8 cellular contexts compared by ENCODE assay signal in genomic region chr12:71664411-71665108, GRCh38. TPM values are rescaled to one million over a fixed set of nuclear protein-coding genes. Genes with fewer than 3 reads are reported as not detected.
DNase-seq lines count a peak whose midpoint lies in the region; ATAC-seq and TF ChIP-seq lines count a peak whose summit lies in the region.

No MANE protein-coding gene starts in this region.

- intact Hi-C loops in left colon (cut with DNase I, micrococcal nuclease), result no loop called here
- intact Hi-C loops in posterior cingulate gyrus (cut with DNase I), result loop anchor here (1.0 to 5.0 kb wide), 2 partner anchors 20 to 83 kb away; no protein-coding TSS in a partner anchor

- ATAC-seq in GM19035 (IDR thresholded peaks at IDR 0.05; ENCODE audit: unreplicated experiment) (peak; percentile 10), left colon (peak; percentile 32), thoracic aorta (ENCODE audit: insufficient number of reproducible peaks, low FRiP score, low read depth) (peak; percentile 1)

- peak overlapping the region; percentile 93 to 96 for H3K27ac ChIP-seq in thoracic aorta

- in situ Hi-C loops in astrocyte of the spinal cord (cut with HindIII; ENCODE audit: low sequenced_read_pairs), result no loop called here

- H3K4me3 ChIP-seq in astrocyte of the spinal cord (ENCODE audit: low read depth, low read length) (peak overlapping the region; percentile 68), thoracic aorta (peak overlapping the region; percentile 86)

- DNase-seq in CD1c-positive myeloid dendritic cell (ENCODE audit: extremely low spot score) (peak; percentile 18), HPDE6-E6E7 (ENCODE audit: extremely low spot score) (peak; percentile 53), astrocyte of the spinal cord (ENCODE audit: low read depth, low spot score) (no peak), left colon (no peak), thoracic aorta (ENCODE audit: low spot score) (no peak), posterior cingulate gyrus (no peak), NCI-H2227 (lab: John Stamatoyannopoulos, UW; ENCODE audit: unreplicated experiment) (no peak)

- no peaks in the 10 kb centered on the region for H3K9me3 ChIP-seq in thoracic aorta

- peaks cover 14 to 31% of the 10 kb centered on the region in 2 donors for H3K4me1 ChIP-seq in thoracic aorta (ENCODE audit: control insufficient read depth in 1 of 2, low read depth in 2 of 2)

- TF ChIP-seq CTCF in astrocyte of the spinal cord (IDR thresholded peaks at IDR 0.05; ENCODE audit: low read depth, low read length), result no peak
- no peak for TF ChIP-seq CTCF in thoracic aorta (IDR thresholded peaks at IDR 0.05)

- peaks cover 4% of the 10 kb centered on the region for H3K36me3 ChIP-seq in thoracic aorta

- H3K27me3 ChIP-seq in thoracic aorta (replicated peaks; ENCODE audit: insufficient read depth), result no peaks in the 10 kb centered on the region

RNA-seq across cellular contexts. Expression of gene THAP2, which starts 0.5 kb away (rescaled TPM):
- total RNA-seq in left colon (1 to 10 TPM; 2.1 to 3.5 TPM), thoracic aorta (1 to 10 TPM in 1 of 2 donors, under 1 TPM in 1; 0.95 to 5.9 TPM)

RNA-seq across cellular contexts. Expression of gene ZFC3H1, which starts 0.9 kb away (rescaled TPM):
- total RNA-seq in left colon, result 10 to 100 TPM; 41.3 to 42.1 TPM
- 100 to 1,000 TPM in 1 of 2 donors, 10 to 100 TPM in 1; 48.6 to 101 TPM for total RNA-seq in thoracic aorta

RNA-seq across cellular contexts. Expression of gene TMEM19, which starts 21.3 kb away (rescaled TPM):
- total RNA-seq in left colon, result 10 to 100 TPM; 41.9 to 48.8 TPM
- 10 to 100 TPM; 18.4 to 39.4 TPM for total RNA-seq in thoracic aorta

Comparison
In these comparisons a context has a peak if more than half of its experiments do, and no peak if none do; other contexts are left out.
1. DNase-seq: peak in CD1c-positive myeloid dendritic cell (single experiment) and HPDE6-E6E7 (single experiment); none in astrocyte of the spinal cord (single experiment), left colon (0 of 2), thoracic aorta (single experiment), posterior cingulate gyrus (0 of 10) and NCI-H2227 (single experiment).
2. Peak in every context shown above with its lines, with median percentiles within 50 percentile points of each other: ATAC-seq.